7 cellular contexts compared by ENCODE assay signal in the genomic region with DNA sequence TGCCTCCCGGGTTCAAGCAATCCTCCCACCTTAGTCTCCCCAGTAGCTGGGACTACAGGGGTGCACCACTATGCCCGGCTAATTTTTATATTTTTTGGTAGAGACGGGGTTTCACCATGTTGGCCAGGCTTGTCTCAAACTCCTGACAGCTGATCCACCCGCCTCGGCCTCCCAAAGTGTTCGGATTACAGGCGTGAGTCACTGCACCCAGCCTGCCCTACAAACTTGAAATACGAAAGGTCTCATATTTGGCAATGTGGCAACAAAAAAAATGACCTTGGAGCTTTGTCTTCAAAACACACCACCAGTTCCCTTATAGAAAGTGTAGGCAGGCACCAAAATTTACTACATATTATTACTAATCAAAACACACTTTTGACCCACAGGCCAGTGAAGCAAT. TPM values are rescaled to one million over a fixed set of nuclear protein-coding genes. Genes with fewer than 3 reads are reported as not detected.
"Had no signal": no experiment of that assay in that cellular context is flagged by ENCODE, and none has a peak within 500 bp of the region (broad histone marks: within the 10 kb centered on the region; RNA-seq: fewer than 3 reads in every experiment).

No MANE protein-coding gene starts in this region.

- DNase-seq: H9, HCEC 1CT, KBM-7 had no signal

- H3K27ac ChIP-seq: HL-60 had no signal

- H3K4me2 ChIP-seq: GM23338 had no signal

- H3K4me3 Mint-ChIP-seq: GM23338, H9, IgD-negative memory B cell had no signal

- H3K4me1 Mint-ChIP-seq: GM23338, H9, IgD-negative memory B cell had no signal

- H3K27ac Mint-ChIP-seq: GM23338, H9, IgD-negative memory B cell had no signal

- H2AFZ ChIP-seq: GM23338 had no signal

- H3K36me3 Mint-ChIP-seq: IgD-negative memory B cell had no signal

- H3K9me3 Mint-ChIP-seq: GM23338 had no signal

- H3K4me3 ChIP-seq: GM23338 had no signal

RNA-seq across cellular contexts. Expression of gene PTCHD1, which starts 22.9 kb away (rescaled TPM):
- total RNA-seq: HepG2 had no signal
- polyA plus RNA-seq: HepG2, IgD-negative memory B cell had no signal
